Comparison of ENCODE assay signal across 15 cellular contexts in genomic region chr12:52190860-52191729, GRCh38. TPM values are rescaled to one million over a fixed set of nuclear protein-coding genes. Genes with fewer than 3 reads are reported as not detected.
DNase-seq lines count a peak whose midpoint lies in the region; ATAC-seq, FAIRE-seq and TF ChIP-seq lines count a peak whose summit lies in the region.
"Had no signal": no experiment of that assay in that cellular context is flagged by ENCODE, and none has a peak within 500 bp of the region (broad histone marks: within the 10 kb centered on the region; RNA-seq: fewer than 3 reads in every experiment).

No MANE protein-coding gene starts in this region.

- H3K27me3 ChIP-seq in foreskin keratinocyte: no peaks in the 10 kb centered on the region
- H3K27me3 ChIP-seq: neutrophil had no signal

- H3K4me1 Mint-ChIP-seq in Calu3 (ENCODE audit: low read depth, unreplicated experiment): peaks cover 67% of the 10 kb centered on the region

- H3K4me3 ChIP-seq in skeletal muscle cell (ENCODE audit: low read depth, low read length): peak overlapping the region; percentile 18

- ATAC-seq in foreskin keratinocyte (peak; percentile 24), HG02885 (IDR thresholded peaks at IDR 0.05; ENCODE audit: poor library complexity, unreplicated experiment) (no peak)

- no TSS peak for BruUV-seq in Calu3 (replicated peaks; lab: Mats Ljungman, UMichigan)

- peaks cover 33% of the 10 kb centered on the region for H3K4me1 ChIP-seq in foreskin keratinocyte

- CTCF ChIA-PET in Calu3 (lab: Charles Lee): interaction anchor here (0.6 to 2.3 kb wide), 5 partner anchors 23 to 136 kb away, joined by 3 to 9 read pairs (median 5); no protein-coding TSS in a partner anchor

- no peak for TF ChIP-seq CTCF in Calu3 (IDR thresholded peaks at IDR 0.05; ENCODE audit: unreplicated experiment)
- no peak for TF ChIP-seq CTCF in foreskin keratinocyte (conservative IDR thresholded peaks at IDR 0.05)

- DNase-seq in Calu3 (peak; percentile 69), RCC 7860 (ENCODE audit: low spot score) (peak; percentile 41), foreskin keratinocyte (no peak), skeletal muscle cell (ENCODE audit: low read depth) (no peak), foreskin melanocyte (no peak), activated T-cell treated with anti-CD3 and anti-CD28 coated beads for 4 hours (no peak)
- DNase-seq in effector CD8-positive, alpha-beta T cell (lab: John Stamatoyannopoulos, UW): no peak
- DNase-seq: amniotic stem cell; NCI-H1092 treated with DMSO at 0.1 percent for 48 hours; NK-92 treated with Interleukin-12 subunit alpha and Interleukin-12 subunit beta, amount 100 ng/mL, for 24 hours; stimulated activated CD4-positive, alpha-beta T cell treated with anti-CD3 and anti-CD28 coated beads, Interleukin-4, amount 100 ng/mL, for 24 hours had no signal

- peaks cover 50% of the 10 kb centered on the region for H3K36me3 Mint-ChIP-seq in Calu3 (ENCODE audit: insufficient read depth, unreplicated experiment)

- FAIRE-seq in RCC 7860 (lab: Jason Lieb, UNC): no peak
- FAIRE-seq: GM12892 had no signal

- H3K9me3 Mint-ChIP-seq in Calu3 (ENCODE audit: low read depth, unreplicated experiment): no peaks in the 10 kb centered on the region

- H3K27ac ChIP-seq in foreskin keratinocyte: no peak overlapping the region
- H3K27ac ChIP-seq: neutrophil had no signal

- peak overlapping the region; percentile 76 for H3K4me3 Mint-ChIP-seq in Calu3 (ENCODE audit: low read depth, unreplicated experiment)

- intact Hi-C loops in Calu3 (cut with micrococcal nuclease; ENCODE audit: unreplicated experiment): no loop called here

- peak overlapping the region; percentile 90 for H3K27ac Mint-ChIP-seq in Calu3 (ENCODE audit: unreplicated experiment)

- H3K27me3 Mint-ChIP-seq in Calu3 (ENCODE audit: unreplicated experiment): no peaks in the 10 kb centered on the region

RNA-seq across cellular contexts. Expression of gene KRT80, which starts 0.7 kb away (rescaled TPM):
- total RNA-seq in Calu3 (2022): 32.7 and 45.5 TPM in 2 replicates
- 2.5 and 5.3 TPM in 2 replicates for total RNA-seq in foreskin keratinocyte
- 2.2 and 4.1 TPM in 2 replicates for polyA plus RNA-seq in foreskin keratinocyte
- total RNA-seq: T-helper 1 cell treated with Interleukin-12 subunit alpha and Interleukin-12 subunit beta and Interleukin-4 antibody, amounts not matched to agents 30 ng/mL and 1 ng/mL, for 36 hours had no signal

RNA-seq across cellular contexts. Expression of gene KRT7, which starts 41.9 kb away (rescaled TPM):
- 2,370 and 2,828 TPM in 2 replicates for total RNA-seq in Calu3 (2022)
- total RNA-seq in foreskin keratinocyte: 512 and 2,317 TPM in 2 replicates
- 509 and 2,315 TPM in 2 replicates for polyA plus RNA-seq in foreskin keratinocyte

Comparison
In these comparisons a context has a peak if more than half of its experiments do, and no peak if none do; other contexts are left out.
1. DNase-seq: peak in Calu3 (single experiment) and RCC 7860 (single experiment); none in foreskin keratinocyte (0 of 2), skeletal muscle cell (single experiment), effector CD8-positive, alpha-beta T cell (single experiment), foreskin melanocyte (single experiment) and activated T-cell treated with anti-CD3 and anti-CD28 coated beads for 4 hours (single experiment).